In the genomic region with DNA sequence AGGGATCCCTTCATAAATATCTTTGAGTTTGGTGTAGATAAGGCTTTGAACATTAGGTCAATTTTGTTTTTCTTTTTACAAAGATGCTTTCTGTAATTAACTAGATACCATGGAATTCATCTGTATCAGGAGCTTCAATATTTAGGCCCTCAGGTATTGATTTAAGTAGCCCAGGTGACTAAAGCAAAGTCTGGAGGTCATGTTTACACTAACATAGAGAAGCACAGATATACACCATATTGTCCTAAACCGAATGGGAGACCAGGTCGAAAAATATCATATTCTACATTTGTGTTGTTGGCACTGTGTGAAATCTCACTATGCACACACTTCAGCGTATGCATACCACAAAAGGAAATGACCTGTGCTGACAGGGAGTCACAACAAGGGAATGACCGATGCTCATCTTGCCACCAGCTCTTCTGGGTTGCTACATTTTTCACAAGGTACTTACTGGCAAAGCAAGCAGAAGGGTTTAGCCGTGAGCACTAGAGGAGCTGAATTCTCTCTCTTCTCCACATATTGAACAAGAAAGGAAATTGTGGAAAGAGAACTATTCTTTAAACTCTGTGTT, we compare ENCODE assay signal across 22 cellular contexts.
"Had no signal": no experiment of that assay in that cellular context is flagged by ENCODE, and none has a peak within 500 bp of the region (broad histone marks: within the 10 kb centered on the region; RNA-seq: fewer than 3 reads in every experiment).

No MANE protein-coding gene starts in this region.

- H3K27ac Mint-ChIP-seq: activated CD4-positive, alpha-beta memory T cell treated with anti-CD3 and anti-CD28 coated beads, Interleukin-2, amount 10 ng/mL, durations not matched to agents 7 days and 5 days; activated naive CD4-positive, alpha-beta T cell treated with anti-CD3 and anti-CD28 coated beads, Interleukin-2, amount 10 ng/mL, durations not matched to agents 7 days and 5 days; activated naive CD8-positive, alpha-beta T cell treated with anti-CD3 and anti-CD28 coated beads for 36 hours; activated T-helper 2 cell treated with anti-CD3 and anti-CD28 coated beads, Interferon-gamma antibody, Interleukin-2, Interleukin-4, amounts not matched to agents 10 μg/mL and 5 μg/mL and 100 μg/mL, durations not matched to agents 14 hours and 24 hours and 36 hours; T-helper 1 cell treated with Interleukin-12 subunit alpha and Interleukin-12 subunit beta and Interleukin-4 antibody, amounts not matched to agents 30 μg/mL and 1 μg/mL, for 36 hours had no signal

- H3K27me3 Mint-ChIP-seq: activated CD4-positive, alpha-beta memory T cell treated with anti-CD3 and anti-CD28 coated beads, Interleukin-2, amount 10 ng/mL, durations not matched to agents 7 days and 5 days; activated naive CD4-positive, alpha-beta T cell treated with anti-CD3 and anti-CD28 coated beads, Interleukin-2, amount 10 ng/mL, durations not matched to agents 7 days and 5 days; activated naive CD8-positive, alpha-beta T cell treated with anti-CD3 and anti-CD28 coated beads for 36 hours had no signal

- H3K9me3 Mint-ChIP-seq: activated CD4-positive, alpha-beta memory T cell treated with anti-CD3 and anti-CD28 coated beads, Interleukin-2, amount 10 ng/mL, durations not matched to agents 7 days and 5 days; activated naive CD4-positive, alpha-beta T cell treated with anti-CD3 and anti-CD28 coated beads, Interleukin-2, amount 10 ng/mL, durations not matched to agents 7 days and 5 days; activated T-helper 2 cell treated with anti-CD3 and anti-CD28 coated beads, Interferon-gamma antibody, Interleukin-2, Interleukin-4, amounts not matched to agents 10 μg/mL and 5 μg/mL and 100 μg/mL, durations not matched to agents 14 hours and 24 hours and 36 hours; T-helper 1 cell treated with Interleukin-12 subunit alpha and Interleukin-12 subunit beta and Interleukin-4 antibody, amounts not matched to agents 30 μg/mL and 1 μg/mL, for 36 hours had no signal

- H3K4me3 Mint-ChIP-seq: activated CD4-positive, alpha-beta memory T cell treated with anti-CD3 and anti-CD28 coated beads, Interleukin-2, amount 10 ng/mL, durations not matched to agents 7 days and 5 days; activated naive CD4-positive, alpha-beta T cell treated with anti-CD3 and anti-CD28 coated beads, Interleukin-2, amount 10 ng/mL, durations not matched to agents 7 days and 5 days; activated naive CD8-positive, alpha-beta T cell treated with anti-CD3 and anti-CD28 coated beads for 36 hours; T-helper 1 cell treated with Interleukin-12 subunit alpha and Interleukin-12 subunit beta and Interleukin-4 antibody, amounts not matched to agents 30 μg/mL and 1 μg/mL, for 36 hours had no signal

- H3K4me1 Mint-ChIP-seq: activated CD4-positive, alpha-beta memory T cell treated with anti-CD3 and anti-CD28 coated beads, Interleukin-2, amount 10 ng/mL, durations not matched to agents 7 days and 5 days; activated naive CD4-positive, alpha-beta T cell treated with anti-CD3 and anti-CD28 coated beads, Interleukin-2, amount 10 ng/mL, durations not matched to agents 7 days and 5 days had no signal

- H3K36me3 Mint-ChIP-seq: activated naive CD4-positive, alpha-beta T cell treated with anti-CD3 and anti-CD28 coated beads, Interleukin-2, amount 10 ng/mL, durations not matched to agents 7 days and 5 days had no signal

- DNase-seq: activated CD4-positive, alpha-beta memory T cell treated with anti-CD3 and anti-CD28 coated beads, Interleukin-2, amount 10 ng/mL, durations not matched to agents 7 days and 5 days; activated CD4-positive, alpha-beta T cell treated with anti-CD3 and anti-CD28 coated beads for 1 hour; activated CD4-positive, alpha-beta T cell treated with anti-CD3 and anti-CD28 coated beads, Interleukin-2, amount 50 U/mL, for 1 hour; activated CD8-positive, alpha-beta memory T cell treated with anti-CD3 and anti-CD28 coated beads, Interleukin-2, amount 50 U/mL, for 48 hours; activated gamma-delta T cell treated with Interleukin-2 at 50 U/mL for 16 hours; activated naive CD4-positive, alpha-beta T cell treated with anti-CD3 and anti-CD28 coated beads, Interleukin-2, amount 10 ng/mL, durations not matched to agents 7 days and 5 days; activated naive CD8-positive, alpha-beta T cell treated with anti-CD3 and anti-CD28 coated beads for 36 hours; activated T-cell treated with anti-CD3 and anti-CD28 coated beads, Interleukin-2, amount 50 U/mL, for 1 hour; anterior cingulate cortex; cerebellar nuclear complex; Kasumi-1; KBM-7; NCI-H1105 treated with DMSO at 0.1 percent for 48 hours; NCI-H1436 treated with DMSO at 0.1 percent for 48 hours; NCI-H187 treated with DMSO at 0.1 percent for 48 hours; NCI-H2081 treated with DMSO at 0.1 percent for 48 hours; NCI-H446; NCI-H524; PC-9; SHP77 treated with DMSO at 0.1 percent for 48 hours had no signal
